In genomic region chr20:64192406-64192805, GRCh38 we compare ENCODE assay signal across 1 cellular context.
TF ChIP-seq lines count a peak whose summit lies in the region.

No MANE protein-coding gene starts in this region.

TF ChIP-seq in HepG2, 621 proteins besides CTCF, POLR2A, EP300 and RAD21 (continued from another document and continues in another):
- TF ChIP-seq FOXP4 (CRISPR knock-in tag; IDR thresholded peaks at IDR 0.05) (no peak), RXRB (CRISPR knock-in tag; IDR thresholded peaks at IDR 0.05; ENCODE audit: borderline replicate concordance) (peak; percentile 58), JUNB (CRISPR knock-in tag; IDR thresholded peaks at IDR 0.05; ENCODE audit: borderline replicate concordance) (no peak), MXI1 (IDR thresholded peaks at IDR 0.05; ENCODE audit: borderline replicate concordance, low read depth, low read length) (peak; percentile 78; the same call in 2 of the 3 replicates), ARID5B (CRISPR knock-in tag; IDR thresholded peaks at IDR 0.05) (peak; percentile 43; the same call in 1 of the 2 replicates), ZNF772 (CRISPR knock-in tag; IDR thresholded peaks at IDR 0.05) (peak; percentile 70; the same call in 1 of the 2 replicates), SALL1 (CRISPR knock-in tag; IDR thresholded peaks at IDR 0.05) (peak; percentile 85), PAF1 (CRISPR knock-in tag; IDR thresholded peaks at IDR 0.05) (no peak), RFX5 (IDR thresholded peaks at IDR 0.05; ENCODE audit: low read depth, low read length) (no peak), ZBTB20 (CRISPR knock-in tag; IDR thresholded peaks at IDR 0.05; ENCODE audit: borderline replicate concordance, low read depth) (peak; percentile 66; the same call in 1 of the 2 replicates), ZNF629 (CRISPR knock-in tag; conservative IDR thresholded peaks at IDR 0.05) (no peak), CBX1 (IDR thresholded peaks at IDR 0.05; ENCODE audit: low read depth) (no peak), ZNF430 (CRISPR knock-in tag; IDR thresholded peaks at IDR 0.05) (0 out of 2 replicates have a peak, but pooled peaks have one; percentile 53), CCDC6 (CRISPR knock-in tag; IDR thresholded peaks at IDR 0.05) (no peak; the same call in 1 of the 2 replicates), POGZ (CRISPR knock-in tag; IDR thresholded peaks at IDR 0.05) (no peak), HDAC1 (CRISPR knock-in tag; IDR thresholded peaks at IDR 0.05) (no peak), SOX5 (CRISPR knock-in tag; IDR thresholded peaks at IDR 0.05; ENCODE audit: borderline replicate concordance) (peak; percentile 32; the same call in 1 of the 2 replicates), ZBTB3 (CRISPR knock-in tag; IDR thresholded peaks at IDR 0.05; ENCODE audit: borderline replicate concordance, low read depth) (no peak), KAT8 (CRISPR knock-in tag; IDR thresholded peaks at IDR 0.05) (0 out of 2 replicates have a peak, but pooled peaks have one; percentile 31), MXD3 (CRISPR knock-in tag; IDR thresholded peaks at IDR 0.05) (peak; percentile 87; the same call in 1 of the 2 replicates), AGO2 (optimal IDR thresholded peaks at IDR 0.05; ENCODE audit: low read depth, low read length) (no peak), ZNF441 (CRISPR knock-in tag; IDR thresholded peaks at IDR 0.05; ENCODE audit: borderline replicate concordance) (peak; percentile 36; the same call in 1 of the 2 replicates), ELF3 (CRISPR knock-in tag; IDR thresholded peaks at IDR 0.05) (peak; percentile 56; the same call in 1 of the 2 replicates), ZBTB26 (CRISPR knock-in tag; IDR thresholded peaks at IDR 0.05; ENCODE audit: borderline replicate concordance) (peak; percentile 80), GPN1 (CRISPR knock-in tag; IDR thresholded peaks at IDR 0.05; ENCODE audit: borderline replicate concordance) (peak; percentile 41; the same call in 1 of the 2 replicates), MYNN (CRISPR knock-in tag; IDR thresholded peaks at IDR 0.05; ENCODE audit: low read depth) (no peak), EEA1 (CRISPR knock-in tag; IDR thresholded peaks at IDR 0.05; ENCODE audit: borderline replicate concordance) (peak; percentile 37; the same call in 1 of the 2 replicates), MEIS2 (CRISPR knock-in tag; IDR thresholded peaks at IDR 0.05) (no peak), ZMAT5 (CRISPR knock-in tag; IDR thresholded peaks at IDR 0.05; ENCODE audit: borderline replicate concordance, low read depth) (peak; percentile 29; the same call in 1 of the 2 replicates), FOSL2 (CRISPR knock-in tag; IDR thresholded peaks at IDR 0.05) (peak; percentile 35; the same call in 1 of the 2 replicates), ZNF703 (CRISPR knock-in tag; IDR thresholded peaks at IDR 0.05; ENCODE audit: borderline replicate concordance) (no peak), NFE2L1 (CRISPR knock-in tag; IDR thresholded peaks at IDR 0.05; ENCODE audit: borderline replicate concordance) (peak; percentile 72; the same call in 1 of the 2 replicates), TFDP1 (CRISPR knock-in tag; IDR thresholded peaks at IDR 0.05; ENCODE audit: borderline replicate concordance) (no peak), GABPB1 (CRISPR knock-in tag; IDR thresholded peaks at IDR 0.05) (0 out of 2 replicates have a peak, but pooled peaks have one; percentile 26), SSRP1 (CRISPR knock-in tag; IDR thresholded peaks at IDR 0.05) (0 out of 2 replicates have a peak, but pooled peaks have one; percentile 54), ZFP91 (CRISPR knock-in tag; IDR thresholded peaks at IDR 0.05; ENCODE audit: borderline replicate concordance) (0 out of 2 replicates have a peak, but pooled peaks have one; percentile 26), KLF11 (CRISPR knock-in tag; IDR thresholded peaks at IDR 0.05) (peak; percentile 70; the same call in 1 of the 2 replicates), ZNF589 (CRISPR knock-in tag; conservative IDR thresholded peaks at IDR 0.05) (peak; percentile 71; the same call in 1 of the 2 replicates), ZBTB7A (CRISPR knock-in tag; IDR thresholded peaks at IDR 0.05) (peak; percentile 87; the same call in 1 of the 2 replicates), ZFP41 (CRISPR knock-in tag; IDR thresholded peaks at IDR 0.05; ENCODE audit: borderline replicate concordance) (0 out of 2 replicates have a peak, but pooled peaks have one; percentile 35), MXD1 (CRISPR knock-in tag; IDR thresholded peaks at IDR 0.05) (peak; percentile 74), PHF5A (CRISPR knock-in tag; IDR thresholded peaks at IDR 0.05; ENCODE audit: low read depth, unreplicated experiment) (no peak), FOXK1 (CRISPR knock-in tag; IDR thresholded peaks at IDR 0.05; ENCODE audit: borderline replicate concordance, low read depth) (peak; percentile 55; the same call in 1 of the 2 replicates), ZNF335 (CRISPR knock-in tag; IDR thresholded peaks at IDR 0.05) (peak; percentile 54; the same call in 1 of the 2 replicates), ZGPAT (CRISPR knock-in tag; IDR thresholded peaks at IDR 0.05) (no peak), SKIL (CRISPR knock-in tag; IDR thresholded peaks at IDR 0.05; ENCODE audit: borderline replicate concordance) (0 out of 2 replicates have a peak, but pooled peaks have one; percentile 54), HOXA5 (CRISPR knock-in tag; IDR thresholded peaks at IDR 0.05) (no peak), SNAPC2 (CRISPR knock-in tag; IDR thresholded peaks at IDR 0.05) (peak; percentile 12; the same call in 1 of the 2 replicates), SIN3A (IDR thresholded peaks at IDR 0.05; ENCODE audit: borderline replicate concordance, low read depth, low read length) (peak; percentile 55; the same call in 1 of the 2 replicates), ZNF7 (CRISPR knock-in tag; IDR thresholded peaks at IDR 0.05) (0 out of 2 replicates have a peak, but pooled peaks have one; percentile 18)
